Comparison of ENCODE assay signal across 14 cellular contexts in the genomic region with DNA sequence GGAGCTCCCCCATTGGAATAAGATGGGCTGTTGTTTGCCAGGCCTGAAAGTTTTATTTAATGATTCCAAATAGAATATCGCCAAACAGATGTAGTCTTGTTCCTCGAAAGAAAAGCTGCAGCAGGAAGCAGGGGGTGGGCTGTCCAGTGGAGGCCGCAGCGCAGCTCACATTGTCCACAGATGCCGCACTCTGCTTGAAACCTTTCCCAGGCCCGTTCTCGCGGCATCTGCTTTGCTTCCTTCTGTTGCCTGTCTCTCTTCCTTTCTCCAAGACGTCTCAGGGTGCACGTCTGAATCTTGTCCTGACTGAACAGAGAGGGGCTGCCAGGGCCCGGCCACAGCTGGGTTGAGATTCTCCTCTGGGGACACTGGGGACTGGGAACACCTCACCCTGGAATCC. TPM values are rescaled to one million over a fixed set of nuclear protein-coding genes. Genes with fewer than 3 reads are reported as not detected.
A peak's percentile ranks its signal among the peaks of the same experiment; 100 is the strongest.
DNase-seq lines count a peak whose midpoint lies in the region; TF ChIP-seq lines count a peak whose summit lies in the region.
"Had no signal": no experiment of that assay in that cellular context is flagged by ENCODE, and none has a peak within 500 bp of the region (broad histone marks: within the 10 kb centered on the region; RNA-seq: fewer than 3 reads in every experiment).

No MANE protein-coding gene starts in this region.

- H3K4me1 ChIP-seq in hepatocyte (ENCODE audit: insufficient read depth) (peaks cover 22% of the 10 kb centered on the region), stomach smooth muscle (ENCODE audit: control insufficient read depth, insufficient read depth, low read length) (peaks cover 35% of the 10 kb centered on the region)
- H3K4me1 ChIP-seq: breast epithelium had no signal

- no peak overlapping the region for H3K9ac ChIP-seq in stomach smooth muscle (ENCODE audit: low read length in 2 of 2)

- peak overlapping the region; percentile 52 for H3K4me2 ChIP-seq in hepatocyte

- no peaks in the 10 kb centered on the region for H4K20me1 ChIP-seq in hepatocyte (ENCODE audit: insufficient read depth, poor library complexity, severe bottlenecking)

- H2AFZ ChIP-seq in hepatocyte = no peak overlapping the region

- H3K36me3 ChIP-seq in WERI-Rb-1 (no peaks in the 10 kb centered on the region), hepatocyte (replicated peaks; ENCODE audit: insufficient read depth, low read depth) (no peaks in the 10 kb centered on the region), stomach smooth muscle (ENCODE audit: control insufficient read depth in 2 of 2, insufficient read depth in 2 of 2, low read length in 2 of 2) (no peaks in the 10 kb centered on the region)
- H3K36me3 ChIP-seq: breast epithelium had no signal

- H3K79me2 ChIP-seq in hepatocyte = no peaks in the 10 kb centered on the region

- TF ChIP-seq CTCF in WERI-Rb-1 (IDR thresholded peaks at IDR 0.05; ENCODE audit: low read depth, low read length) (no peak), hepatocyte (IDR thresholded peaks at IDR 0.05; ENCODE audit: poor library complexity) (no peak)

- H3K27me3 ChIP-seq in WERI-Rb-1 (ENCODE audit: insufficient read depth, low read depth, severe bottlenecking) = no peaks in the 10 kb centered on the region
- no peaks in the 10 kb centered on the region for H3K27me3 ChIP-seq in hepatocyte
- no peaks in the 10 kb centered on the region for H3K27me3 ChIP-seq in stomach smooth muscle (ENCODE audit: control insufficient read depth in 1 of 2, insufficient read depth in 2 of 2, low read length in 2 of 2)
- H3K27me3 ChIP-seq: breast epithelium had no signal

- WGBS in hepatocyte (ENCODE audit: low lambda C conversion rate, missing lambda C conversion rate) = 59% methylated on average over 11 of the region's 11 CpGs

- DNase-seq in NCI-H524 (lab: John Stamatoyannopoulos, UW) (peak; percentile 48 to 76), NCI-H524 treated with DMSO at 0.1 percent for 48 hours (lab: John Stamatoyannopoulos, UW) (no peak), WERI-Rb-1 (peak; percentile 45), hepatocyte (ENCODE audit: low spot score) (peak; percentile 61), NCI-H2107 treated with DMSO at 0.1 percent for 48 hours (lab: John Stamatoyannopoulos, UW; ENCODE audit: unreplicated experiment) (no peak), glomerular visceral epithelial cell (ENCODE audit: extremely low spot score) (no peak), T-helper 1 cell (no peak)
- DNase-seq: ACHN; activated effector memory CD4-positive, alpha-beta T cell treated with anti-CD3 and anti-CD28 coated beads, Interleukin-2, amount 50 U/mL, for 16 hours; effector memory CD4-positive, alpha-beta T cell; naive thymus-derived CD8-positive, alpha-beta T cell; stimulated activated naive CD8-positive, alpha-beta T cell treated with anti-CD3 and anti-CD28 coated beads, Interleukin-15, amount 100 ng/mL, for 72 hours had no signal

- no peaks in the 10 kb centered on the region for H3K9me2 ChIP-seq in hepatocyte (replicated peaks; ENCODE audit: insufficient read depth)

- no peak overlapping the region for H3K4me3 ChIP-seq in WERI-Rb-1 (ENCODE audit: low read depth, low read length)
- H3K4me3 ChIP-seq in hepatocyte = no peak overlapping the region
- H3K4me3 ChIP-seq in stomach smooth muscle (ENCODE audit: low read length in 2 of 2) = peak overlapping the region in 1 of 2 donors; percentile 8
- H3K4me3 ChIP-seq: breast epithelium had no signal

- no peaks in the 10 kb centered on the region for H3K9me3 ChIP-seq in WERI-Rb-1 (ENCODE audit: severe bottlenecking)
- H3K9me3 ChIP-seq in hepatocyte (ENCODE audit: low read depth) = no peaks in the 10 kb centered on the region
- H3K9me3 ChIP-seq in stomach smooth muscle (ENCODE audit: control insufficient read depth in 2 of 2, low read length in 2 of 2) = no peaks in the 10 kb centered on the region
- H3K9me3 ChIP-seq: breast epithelium had no signal

- peak overlapping the region; percentile 90 for H3K27ac ChIP-seq in WERI-Rb-1
- H3K27ac ChIP-seq in hepatocyte = peak overlapping the region; percentile 88
- peak overlapping the region; percentile 80 for H3K27ac ChIP-seq in stomach smooth muscle (ENCODE audit: low read length)
- H3K27ac ChIP-seq: breast epithelium had no signal

RNA-seq across cellular contexts. Expression of a gene that starts 12.4 kb away (rescaled TPM):
- 163 and 231 TPM in 2 replicates for total RNA-seq in hepatocyte
- polyA plus RNA-seq in hepatocyte = 338 and 351 TPM in 2 replicates
- total RNA-seq: naive thymus-derived CD8-positive, alpha-beta T cell had no signal

Comparison
In these comparisons a context has a peak if more than half of its experiments do, and no peak if none do; other contexts are left out.
1. DNase-seq: peak in NCI-H524 (2 of 2), WERI-Rb-1 (single experiment) and hepatocyte (single experiment); none in NCI-H524 treated with DMSO at 0.1 percent for 48 hours (single experiment), NCI-H2107 treated with DMSO at 0.1 percent for 48 hours (single experiment), glomerular visceral epithelial cell (single experiment) and T-helper 1 cell (0 of 5).
2. Peak in every context shown above with its lines, with median percentiles within 50 percentile points of each other: H3K27ac ChIP-seq.